11 cellular contexts compared by ENCODE assay signal in genomic region chr17:66711936-66712335, GRCh38.
DNase-seq lines count a peak whose midpoint lies in the region; ATAC-seq, FAIRE-seq and TF ChIP-seq lines count a peak whose summit lies in the region.
"Had no signal": no experiment of that assay in that cellular context is flagged by ENCODE, and none has a peak within 500 bp of the region (broad histone marks: within the 10 kb centered on the region; RNA-seq: fewer than 3 reads in every experiment).

No MANE protein-coding gene starts in this region.

- peaks cover 25% of the 10 kb centered on the region for H3K4me1 Mint-ChIP-seq in T-helper 2 cell treated with Interferon-gamma antibody and Interleukin-4, amounts not matched to agents 5 μg/mL and 100 μg/mL, for 36 hours (ENCODE audit: low read depth)
- peaks cover 57% of the 10 kb centered on the region for H3K4me1 Mint-ChIP-seq in stimulated activated effector memory CD8-positive, alpha-beta T cell treated with anti-CD3 and anti-CD28 coated beads, Interleukin-12 subunit alpha, Interleukin-12 subunit beta, amount 100 ng/mL, for 72 hours

- H3K4me3 Mint-ChIP-seq in T-helper 2 cell treated with Interferon-gamma antibody and Interleukin-4, amounts not matched to agents 5 μg/mL and 100 μg/mL, for 36 hours = no peak overlapping the region
- peak overlapping the region; percentile 20 for H3K4me3 Mint-ChIP-seq in stimulated activated effector memory CD8-positive, alpha-beta T cell treated with anti-CD3 and anti-CD28 coated beads, Interleukin-12 subunit alpha, Interleukin-12 subunit beta, amount 100 ng/mL, for 72 hours

- no peaks in the 10 kb centered on the region for H3K9me3 Mint-ChIP-seq in T-helper 2 cell treated with Interferon-gamma antibody and Interleukin-4, amounts not matched to agents 5 μg/mL and 100 μg/mL, for 36 hours
- no peaks in the 10 kb centered on the region for H3K9me3 Mint-ChIP-seq in stimulated activated effector memory CD8-positive, alpha-beta T cell treated with anti-CD3 and anti-CD28 coated beads, Interleukin-12 subunit alpha, Interleukin-12 subunit beta, amount 100 ng/mL, for 72 hours

- no peak for TF ChIP-seq CTCF in epithelial cell of esophagus (IDR thresholded peaks at IDR 0.05; ENCODE audit: insufficient read depth, low read depth, low read length, missing control alignments)

- intact Hi-C loops in posterior cingulate gyrus (cut with DNase I) = no loop called here

- ATAC-seq in stimulated activated effector memory CD8-positive, alpha-beta T cell treated with anti-CD3 and anti-CD28 coated beads, Interleukin-12 subunit alpha, Interleukin-12 subunit beta, amount 100 ng/mL, for 72 hours = no peak

- no peaks in the 10 kb centered on the region for H3K27me3 Mint-ChIP-seq in T-helper 2 cell treated with Interferon-gamma antibody and Interleukin-4, amounts not matched to agents 5 μg/mL and 100 μg/mL, for 36 hours (ENCODE audit: low read depth)

- H3K27ac Mint-ChIP-seq in T-helper 2 cell treated with Interferon-gamma antibody and Interleukin-4, amounts not matched to agents 5 μg/mL and 100 μg/mL, for 36 hours = peak overlapping the region; percentile 55
- H3K27ac Mint-ChIP-seq in stimulated activated effector memory CD8-positive, alpha-beta T cell treated with anti-CD3 and anti-CD28 coated beads, Interleukin-12 subunit alpha, Interleukin-12 subunit beta, amount 100 ng/mL, for 72 hours = peak overlapping the region; percentile 99

- no peak overlapping the region for H3K4me3 ChIP-seq in epithelial cell of esophagus (ENCODE audit: low read length)
- H3K4me3 ChIP-seq: adrenal gland, SJSA1 had no signal

- no peak for DNase-seq in T-helper 2 cell treated with Interferon-gamma antibody and Interleukin-4, amounts not matched to agents 5 μg/mL and 100 μg/mL, for 36 hours (ENCODE audit: low spot score)
- DNase-seq in T-helper 2 cell = no peak
- DNase-seq in RPMI8226 = peak; percentile 58
- DNase-seq in epithelial cell of esophagus (ENCODE audit: low read depth) = peak; percentile 63
- DNase-seq in stimulated activated effector memory CD8-positive, alpha-beta T cell treated with anti-CD3 and anti-CD28 coated beads, Interleukin-12 subunit alpha, Interleukin-12 subunit beta, amount 100 ng/mL, for 72 hours (ENCODE audit: low spot score in 2 of 2) = no peak
- DNase-seq in urothelium cell line (ENCODE audit: low spot score) = no peak
- no peak for DNase-seq in posterior cingulate gyrus
- no peak for DNase-seq in germinal center (ENCODE audit: low spot score)
- DNase-seq: stimulated activated CD4-positive, alpha-beta T cell treated with anti-CD3 and anti-CD28 coated beads, Interleukin-12 subunit alpha, Interleukin-12 subunit beta, amount 100 ng/mL, for 4 hours had no signal

- no peak for FAIRE-seq in urothelium cell line (lab: Jason Lieb, UNC)

- peaks cover 24% of the 10 kb centered on the region for H3K36me3 Mint-ChIP-seq in T-helper 2 cell treated with Interferon-gamma antibody and Interleukin-4, amounts not matched to agents 5 μg/mL and 100 μg/mL, for 36 hours (ENCODE audit: low read depth)
- H3K36me3 Mint-ChIP-seq in stimulated activated effector memory CD8-positive, alpha-beta T cell treated with anti-CD3 and anti-CD28 coated beads, Interleukin-12 subunit alpha, Interleukin-12 subunit beta, amount 100 ng/mL, for 72 hours = peaks cover 15% of the 10 kb centered on the region

Comparison
In these comparisons a context has a peak if more than half of its experiments do, and no peak if none do; other contexts are left out.
1. DNase-seq: peak in RPMI8226 (single experiment) and epithelial cell of esophagus (single experiment); none in T-helper 2 cell treated with Interferon-gamma antibody and Interleukin-4, amounts not matched to agents 5 μg/mL and 100 μg/mL, for 36 hours (single experiment), T-helper 2 cell (0 of 5), stimulated activated effector memory CD8-positive, alpha-beta T cell treated with anti-CD3 and anti-CD28 coated beads, Interleukin-12 subunit alpha, Interleukin-12 subunit beta, amount 100 ng/mL, for 72 hours (0 of 2), urothelium cell line (single experiment), posterior cingulate gyrus (0 of 10) and germinal center (single experiment).